ENCODE assay signal across 1 cellular context in the genomic region with DNA sequence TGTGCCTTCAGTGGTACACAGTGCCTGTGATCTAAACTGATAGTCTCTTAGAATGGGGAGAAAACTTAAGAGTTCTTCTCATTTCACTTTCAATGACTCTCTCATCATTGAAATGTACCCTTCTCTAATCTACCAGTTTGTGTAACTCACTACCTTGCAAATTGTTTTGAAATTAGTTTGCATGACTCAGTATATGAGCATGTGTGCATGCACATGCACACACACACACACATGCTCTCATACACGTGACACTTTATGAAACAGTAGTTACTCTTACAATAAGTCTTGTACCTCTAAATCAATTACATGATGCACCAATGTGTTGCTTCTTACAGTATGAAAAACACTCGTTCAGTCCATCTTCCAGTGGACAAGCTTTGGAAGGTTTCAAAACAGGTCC.
TF ChIP-seq lines count a peak whose summit lies in the region.

No MANE protein-coding gene starts in this region.

TF ChIP-seq in HepG2, 621 proteins besides CTCF, POLR2A, EP300 and RAD21:
- TF ChIP-seq ZNF207 (IDR thresholded peaks at IDR 0.05; ENCODE audit: borderline replicate concordance): no peak
- peak; percentile 91 for TF ChIP-seq MNT (IDR thresholded peaks at IDR 0.05)
- TF ChIP-seq TGIF2 (CRISPR knock-in tag; IDR thresholded peaks at IDR 0.05): no peak
- TF ChIP-seq CEBPB (IDR thresholded peaks at IDR 0.05; ENCODE audit: borderline replicate concordance, low read depth, low read length): no peak
- TF ChIP-seq ZNF446 (CRISPR knock-in tag; IDR thresholded peaks at IDR 0.05): no peak
- TF ChIP-seq KMT2A (CRISPR knock-in tag; IDR thresholded peaks at IDR 0.05): no peak
